27 cellular contexts compared by ENCODE assay signal in genomic region chr6:89204096-89204495, GRCh38. TPM values are rescaled to one million over a fixed set of nuclear protein-coding genes. Genes with fewer than 3 reads are reported as not detected.
DNase-seq lines count a peak whose midpoint lies in the region; ATAC-seq and TF ChIP-seq lines count a peak whose summit lies in the region.
"Had no signal": no experiment of that assay in that cellular context is flagged by ENCODE, and none has a peak within 500 bp of the region (broad histone marks: within the 10 kb centered on the region; RNA-seq: fewer than 3 reads in every experiment).

No MANE protein-coding gene starts in this region.

- no peaks in the 10 kb centered on the region for H3K36me3 ChIP-seq in prostate gland
- H3K36me3 ChIP-seq: BE2C had no signal

- DNase-seq in NCI-H748 (lab: John Stamatoyannopoulos, UW; ENCODE audit: unreplicated experiment) (peak; percentile 11), NCI-H748 treated with DMSO at 0.1 percent for 48 hours (lab: John Stamatoyannopoulos, UW) (no peak), cerebellar cortex (ENCODE audit: low spot score) (peak; percentile 73), osteocyte (ENCODE audit: extremely low spot score, unreplicated experiment) (peak; percentile 53), prostate gland (ENCODE audit: low spot score) (no peak), NCI-H774 (lab: John Stamatoyannopoulos, UW) (no peak)
- DNase-seq: 8988T; ACHN; BE2C; CD8-positive, alpha-beta memory T cell; DMS 273 treated with DMSO at 0.1 percent for 48 hours; DMS79; EL; GF-D8; MM.1S; NCI-H2029; NCI-H226; NCI-H510A; SIG-M5; SK-N-SH had no signal

- no peaks in the 10 kb centered on the region for H3K36me3 Mint-ChIP-seq in osteocyte (ENCODE audit: unreplicated experiment)
- H3K36me3 Mint-ChIP-seq: CD14-positive monocyte; CD8-positive, alpha-beta memory T cell had no signal

- H3K4me3 Mint-ChIP-seq in osteocyte (ENCODE audit: unreplicated experiment): no peak overlapping the region
- H3K4me3 Mint-ChIP-seq: CD14-positive monocyte; CD8-positive, alpha-beta memory T cell; IgD-negative memory B cell had no signal

- no peak overlapping the region for H3K4me3 ChIP-seq in prostate gland

- peaks cover 5% of the 10 kb centered on the region for H3K27me3 Mint-ChIP-seq in osteocyte (ENCODE audit: unreplicated experiment)

- no peak for TF ChIP-seq POLR2A in prostate gland (IDR thresholded peaks at IDR 0.05)

- H3K4me1 Mint-ChIP-seq in osteocyte (ENCODE audit: unreplicated experiment): no peaks in the 10 kb centered on the region
- H3K4me1 Mint-ChIP-seq: CD14-positive monocyte; CD8-positive, alpha-beta memory T cell had no signal

- no peaks in the 10 kb centered on the region for H3K4me1 ChIP-seq in prostate gland (replicated peaks)
- H3K4me1 ChIP-seq: BE2C had no signal

- intact Hi-C loops in prostate gland (cut with DNase I): no loop called here

- no peak overlapping the region for H3K27ac ChIP-seq in prostate gland
- H3K27ac ChIP-seq: HL-60, KMS-11 had no signal

- no peaks in the 10 kb centered on the region for H3K27me3 ChIP-seq in prostate gland (replicated peaks; ENCODE audit: insufficient read depth)
- H3K27me3 ChIP-seq: BE2C had no signal

- no peaks in the 10 kb centered on the region for H3K9me3 ChIP-seq in prostate gland
- H3K9me3 ChIP-seq: BE2C, SK-N-SH had no signal

- WGBS in prostate gland: 88% methylated on average over 11 of the region's 11 CpGs

- no peak for TF ChIP-seq CTCF in osteocyte (IDR thresholded peaks at IDR 0.05)
- no peak for TF ChIP-seq CTCF in prostate gland (IDR thresholded peaks at IDR 0.05)

- no peaks in the 10 kb centered on the region for H3K9me3 Mint-ChIP-seq in osteocyte (ENCODE audit: unreplicated experiment)
- H3K9me3 Mint-ChIP-seq: CD8-positive, alpha-beta memory T cell had no signal

- ATAC-seq in GM19467 (IDR thresholded peaks at IDR 0.05; ENCODE audit: unreplicated experiment): no peak
- ATAC-seq: HCT116 had no signal

- no peak overlapping the region for H3K27ac Mint-ChIP-seq in osteocyte (ENCODE audit: unreplicated experiment)
- H3K27ac Mint-ChIP-seq: CD14-positive monocyte; CD8-positive, alpha-beta memory T cell; IgD-negative memory B cell had no signal

RNA-seq across cellular contexts. Expression of gene GABRR1, which starts 13.1 kb away (rescaled TPM):
- not detected in 2 replicates for total RNA-seq in osteocyte
- under 1 TPM in 1 of 2 donors, not detected in 1; 0.97 TPM for total RNA-seq in prostate gland
- total RNA-seq: CD8-positive, alpha-beta memory T cell; H4 had no signal

RNA-seq across cellular contexts. Expression of gene PM20D2, which starts 58.2 kb away (rescaled TPM):
- total RNA-seq in osteocyte (7.9 and 9.2 TPM in 2 replicates), prostate gland (10 to 100 TPM; 11.9 to 48.4 TPM)

Comparison
In these comparisons a context has a peak if more than half of its experiments do, and no peak if none do; other contexts are left out.
1. DNase-seq: peak in NCI-H748 (single experiment), cerebellar cortex (single experiment) and osteocyte (single experiment); none in NCI-H748 treated with DMSO at 0.1 percent for 48 hours (single experiment), prostate gland (single experiment) and NCI-H774 (single experiment).